ENCODE assay signal across 1 cellular context in genomic region chr17:82226809-82227628, GRCh38.
A peak's percentile ranks its signal among the peaks of the same experiment; 100 is the strongest.
TF ChIP-seq lines count a peak whose summit lies in the region.

No MANE protein-coding gene starts in this region.

TF ChIP-seq in HepG2, 621 proteins besides CTCF, POLR2A, EP300 and RAD21 (continued from another document and continues in another):
- TF ChIP-seq ZHX2 (IDR thresholded peaks at IDR 0.05; ENCODE audit: low read depth) (0 out of 2 replicates have a peak, but pooled peaks have one; percentile 16), ZHX2 (CRISPR knock-in tag; IDR thresholded peaks at IDR 0.05; ENCODE audit: borderline replicate concordance) (no peak), XRCC5 (optimal IDR thresholded peaks at IDR 0.05; ENCODE audit: low read length) (no peak), YY1 (IDR thresholded peaks at IDR 0.05; ENCODE audit: insufficient read depth, insufficient replicate concordance, low read depth, low read length) (peak; percentile 29), ZNF337 (CRISPR knock-in tag; IDR thresholded peaks at IDR 0.05; ENCODE audit: borderline replicate concordance, low read depth) (no peak), ISX (CRISPR knock-in tag; conservative IDR thresholded peaks at IDR 0.05) (no peak), TMF1 (CRISPR knock-in tag; IDR thresholded peaks at IDR 0.05; ENCODE audit: low read depth) (no peak), FOXA3 (CRISPR knock-in tag; IDR thresholded peaks at IDR 0.05) (no peak), ZNF256 (CRISPR knock-in tag; conservative IDR thresholded peaks at IDR 0.05) (no peak), ZNF253 (CRISPR knock-in tag; IDR thresholded peaks at IDR 0.05; ENCODE audit: borderline replicate concordance) (no peak), REPIN1 (CRISPR knock-in tag; IDR thresholded peaks at IDR 0.05; ENCODE audit: borderline replicate concordance, low read depth) (no peak), GPN1 (CRISPR knock-in tag; IDR thresholded peaks at IDR 0.05; ENCODE audit: borderline replicate concordance) (no peak), SUZ12 (IDR thresholded peaks at IDR 0.05; ENCODE audit: low read depth, low read length) (no peak), THAP11 (CRISPR knock-in tag; IDR thresholded peaks at IDR 0.05) (0 out of 2 replicates have a peak, but pooled peaks have one; percentile 33), FOSL2 (CRISPR knock-in tag; IDR thresholded peaks at IDR 0.05) (peak; percentile 65), TP53 (CRISPR knock-in tag; conservative IDR thresholded peaks at IDR 0.05) (no peak), TEF (CRISPR knock-in tag; IDR thresholded peaks at IDR 0.05) (no peak), ZBTB10 (CRISPR knock-in tag; IDR thresholded peaks at IDR 0.05; ENCODE audit: borderline replicate concordance) (0 out of 2 replicates have a peak, but pooled peaks have one; percentile 32), ZNF232 (CRISPR knock-in tag; IDR thresholded peaks at IDR 0.05; ENCODE audit: borderline replicate concordance) (no peak), ZNF580 (CRISPR knock-in tag; IDR thresholded peaks at IDR 0.05; ENCODE audit: borderline replicate concordance, low read depth) (no peak), SMYD3 (CRISPR knock-in tag; IDR thresholded peaks at IDR 0.05) (no peak), KAT7 (CRISPR knock-in tag; IDR thresholded peaks at IDR 0.05; ENCODE audit: borderline replicate concordance) (no peak; the same call in 1 of the 2 replicates), CENPT (CRISPR knock-in tag; IDR thresholded peaks at IDR 0.05; ENCODE audit: low read depth) (no peak), NR2F6 (IDR thresholded peaks at IDR 0.05) (peak; percentile 65; the same call in 1 of the 2 replicates), NR2F6 (CRISPR knock-in tag; IDR thresholded peaks at IDR 0.05) (peak; percentile 65), ZNF605 (CRISPR knock-in tag; IDR thresholded peaks at IDR 0.05) (no peak), PRDM15 (CRISPR knock-in tag; IDR thresholded peaks at IDR 0.05) (no peak), CBX1 (IDR thresholded peaks at IDR 0.05; ENCODE audit: low read depth) (no peak), ZFP36L2 (CRISPR knock-in tag; IDR thresholded peaks at IDR 0.05) (no peak), SCMH1 (CRISPR knock-in tag; IDR thresholded peaks at IDR 0.05; ENCODE audit: borderline replicate concordance) (no peak), HNRNPH1 (optimal IDR thresholded peaks at IDR 0.05; ENCODE audit: low read depth, low read length) (no peak), U2AF1 (optimal IDR thresholded peaks at IDR 0.05; ENCODE audit: low read depth, low read length) (no peak), USF2 (IDR thresholded peaks at IDR 0.05; ENCODE audit: low read depth, low read length) (no peak), USF2 (CRISPR knock-in tag; IDR thresholded peaks at IDR 0.05; ENCODE audit: borderline replicate concordance) (no peak), MYNN (CRISPR knock-in tag; IDR thresholded peaks at IDR 0.05; ENCODE audit: low read depth) (no peak), CHCHD3 (CRISPR knock-in tag; IDR thresholded peaks at IDR 0.05) (no peak), ZNF766 (CRISPR knock-in tag; IDR thresholded peaks at IDR 0.05; ENCODE audit: borderline replicate concordance) (no peak), MED8 (CRISPR knock-in tag; IDR thresholded peaks at IDR 0.05; ENCODE audit: insufficient replicate concordance) (no peak), HIVEP1 (CRISPR knock-in tag; IDR thresholded peaks at IDR 0.05) (0 out of 2 replicates have a peak, but pooled peaks have one; percentile 70), ZNF546 (CRISPR knock-in tag; conservative IDR thresholded peaks at IDR 0.05) (no peak), ZNF263 (CRISPR knock-in tag; IDR thresholded peaks at IDR 0.05) (peak; percentile 99; the same call in 1 of the 2 replicates), THRA (CRISPR knock-in tag; IDR thresholded peaks at IDR 0.05; ENCODE audit: borderline replicate concordance) (no peak), ZBTB33 (CRISPR knock-in tag; IDR thresholded peaks at IDR 0.05) (no peak; the same call in 1 of the 2 replicates), ZNF724P (CRISPR knock-in tag; IDR thresholded peaks at IDR 0.05; ENCODE audit: borderline replicate concordance) (no peak), ZNF83 (CRISPR knock-in tag; IDR thresholded peaks at IDR 0.05; ENCODE audit: borderline replicate concordance) (no peak), AGO2 (optimal IDR thresholded peaks at IDR 0.05; ENCODE audit: low read depth, low read length) (peak; percentile 57)
